ENCODE assay signal across 22 cellular contexts in the genomic region with DNA sequence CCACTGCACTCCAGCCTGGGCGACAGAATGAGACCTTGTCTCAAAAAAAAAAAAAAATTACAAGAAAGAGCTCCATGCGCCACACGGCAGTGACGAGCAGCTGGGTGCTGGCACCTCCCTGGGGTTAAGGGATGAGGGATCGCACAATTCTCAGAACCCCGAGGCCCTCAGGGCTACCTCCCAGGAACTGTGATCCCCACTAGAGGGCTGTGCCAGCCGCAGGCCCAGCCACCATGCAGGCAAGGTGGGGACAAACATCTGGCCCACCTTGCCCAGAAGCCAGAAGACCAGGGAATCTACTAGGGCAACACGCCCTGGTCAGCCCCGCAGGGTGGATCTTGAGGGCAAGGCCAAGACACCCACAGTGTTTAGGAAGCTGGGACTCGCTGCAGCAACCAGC. TPM values are rescaled to one million over a fixed set of nuclear protein-coding genes. Genes with fewer than 3 reads are reported as not detected.
DNase-seq lines count a peak whose midpoint lies in the region; ATAC-seq and TF ChIP-seq lines count a peak whose summit lies in the region.
"Had no signal": no experiment of that assay in that cellular context is flagged by ENCODE, and none has a peak within 500 bp of the region (broad histone marks: within the 10 kb centered on the region; RNA-seq: fewer than 3 reads in every experiment).

No MANE protein-coding gene starts in this region.

- H3K36me3 ChIP-seq in HCT116 (ENCODE audit: control insufficient read depth in 1 of 2, insufficient read depth in 2 of 2, low read length in 2 of 2), result no peaks in the 10 kb centered on the region
- H3K36me3 ChIP-seq in endodermal cell (ENCODE audit: control insufficient read depth, insufficient read depth, low read length), result no peaks in the 10 kb centered on the region
- H3K36me3 ChIP-seq in neuronal stem cell (replicated peaks in 1 of 2; ENCODE audit: control insufficient read depth in 2 of 2, insufficient read depth in 2 of 2, low read length in 2 of 2), result no peaks in the 10 kb centered on the region
- H3K36me3 ChIP-seq: BE2C had no signal

- peak overlapping the region; percentile 37 for H3K23ac ChIP-seq in neuronal stem cell (ENCODE audit: low read depth, low read length, poor library complexity)

- ATAC-seq in HCT116, result peak; percentile 30; the same call in 1 of the 2 replicates
- ATAC-seq: GM12878 had no signal

- H3K4ac ChIP-seq in neuronal stem cell (ENCODE audit: low read length), result peak overlapping the region; percentile 70

- no peak overlapping the region for H3K4me2 ChIP-seq in HCT116 (ENCODE audit: low read length)
- H3K4me2 ChIP-seq in neuronal stem cell (ENCODE audit: insufficient read depth, low read length, poor library complexity, severe bottlenecking), result no peak overlapping the region

- BruUV-seq in HCT116 (replicated peaks; lab: Mats Ljungman, UMichigan), result no TSS peak

- H3K27ac ChIP-seq in HCT116 (ENCODE audit: low read depth, low read length), result no peak overlapping the region
- no peak overlapping the region for H3K27ac ChIP-seq in endodermal cell (ENCODE audit: low read depth, low read length)
- no peak overlapping the region for H3K27ac ChIP-seq in neuronal stem cell (replicated peaks; ENCODE audit: low read length)

- H3K9me2 ChIP-seq in HCT116 (ENCODE audit: insufficient read depth), result no peaks in the 10 kb centered on the region

- no peaks in the 10 kb centered on the region for H3K9me3 Mint-ChIP-seq in endodermal cell
- H3K9me3 Mint-ChIP-seq: CD8-positive, alpha-beta memory T cell; HFFc6; IgD-negative memory B cell had no signal

- TF ChIP-seq RAD21 in HCT116 (IDR thresholded peaks at IDR 0.05; ENCODE audit: low read depth), result no peak

- H4K91ac ChIP-seq in neuronal stem cell (ENCODE audit: low read depth, low read length, poor library complexity), result no peak overlapping the region

- H3K27ac Mint-ChIP-seq in endodermal cell, result no peak overlapping the region
- H3K27ac Mint-ChIP-seq: CD4-positive, CD25-positive, alpha-beta regulatory T cell; CD8-positive, alpha-beta memory T cell; HFFc6 had no signal

- DNase-seq in HCT116 (ENCODE audit: low read depth, low spot score) (no peak), endodermal cell (no peak), neuronal stem cell (ENCODE audit: low spot score) (no peak), NOMO-1 treated with DMSO at 0.1 percent for 48 hours (lab: John Stamatoyannopoulos, UW; ENCODE audit: unreplicated experiment) (no peak), NCI-H446 (lab: John Stamatoyannopoulos, UW) (no peak), SW 1271 (lab: John Stamatoyannopoulos, UW) (no peak)
- DNase-seq: ACHN; BE2C; C1 segment of cervical spinal cord; CD4-positive, CD25-positive, alpha-beta regulatory T cell; CD8-positive, alpha-beta memory T cell; COR-L47; DMS 273 treated with DMSO at 0.1 percent for 48 hours; DMS53; DND-41; EL; HCEC 1CT; HFFc6 had no signal

- H3K9ac ChIP-seq in HCT116 (ENCODE audit: low read length), result no peak overlapping the region
- no peak overlapping the region for H3K9ac ChIP-seq in endodermal cell (ENCODE audit: extremely low read depth, low read length, poor library complexity, severe bottlenecking)
- no peak overlapping the region for H3K9ac ChIP-seq in neuronal stem cell (ENCODE audit: low read depth, low read length, poor library complexity)

- H3K18ac ChIP-seq in neuronal stem cell (ENCODE audit: low read length), result peak overlapping the region; percentile 81

- H3K4me3 Mint-ChIP-seq in endodermal cell, result no peak overlapping the region
- H3K4me3 Mint-ChIP-seq: CD4-positive, CD25-positive, alpha-beta regulatory T cell; CD8-positive, alpha-beta memory T cell; HFFc6; IgD-negative memory B cell had no signal

- peak overlapping the region; percentile 31 for H2BK15ac ChIP-seq in neuronal stem cell (ENCODE audit: low read length)

- H2BK12ac ChIP-seq in neuronal stem cell (ENCODE audit: low read length), result peak overlapping the region; percentile 81

- RAD21 ChIA-PET in HCT116 (lab: Charles Lee; ENCODE audit: low non-redundant PET in 1 of 2, low total read pairs in 2 of 2, uncharacterized antibody in 2 of 2, unreplicated experiment in 2 of 2), result no interaction called here

- H2AFZ ChIP-seq in HCT116 (ENCODE audit: low read depth, low read length, poor library complexity, severe bottlenecking), result no peak overlapping the region
- no peak overlapping the region for H2AFZ ChIP-seq in neuronal stem cell (ENCODE audit: low read length)

- intact Hi-C loops in HCT116 (cut with micrococcal nuclease), result no loop called here

- 89 to 92% methylated on average over 7 to 10 of the region's 10 CpGs for WGBS in endodermal cell (ENCODE audit: insufficient coverage in 1 of 2, insufficient read length in 1 of 2), 2 experiments
- WGBS in neuronal stem cell (ENCODE audit: extremely low coverage in 2 of 2, insufficient read length in 2 of 2, insufficient replicate concordance in 1 of 2), 2 donors, result no CpG with 5 or more reads among the region's 10 CpGs

- H3K36me3 Mint-ChIP-seq in endodermal cell (ENCODE audit: low read depth), result no peaks in the 10 kb centered on the region
- H3K36me3 Mint-ChIP-seq: CD8-positive, alpha-beta memory T cell; IgD-negative memory B cell had no signal

- peak overlapping the region; percentile 35 for H2AK5ac ChIP-seq in neuronal stem cell (ENCODE audit: low read depth, low read length)

- no peaks in the 10 kb centered on the region for H4K20me1 ChIP-seq in HCT116 (ENCODE audit: insufficient read depth)

- no peaks in the 10 kb centered on the region for H3K27me3 Mint-ChIP-seq in endodermal cell (ENCODE audit: insufficient read depth)

- peak overlapping the region; percentile 6 for H3K14ac ChIP-seq in neuronal stem cell (ENCODE audit: low read length)

- H3K4me1 ChIP-seq in HCT116 (ENCODE audit: control insufficient read depth in 1 of 2, insufficient read depth in 2 of 2, low read length in 2 of 2), result no peaks in the 10 kb centered on the region
- H3K4me1 ChIP-seq in endodermal cell (ENCODE audit: control insufficient read depth, insufficient read depth, low read length), result no peaks in the 10 kb centered on the region
- no peaks in the 10 kb centered on the region for H3K4me1 ChIP-seq in neuronal stem cell (ENCODE audit: control insufficient read depth in 2 of 2, insufficient read depth in 1 of 2, low read depth in 1 of 2, low read length in 2 of 2)
- H3K4me1 ChIP-seq: BE2C had no signal

- H2BK5ac ChIP-seq in neuronal stem cell (ENCODE audit: low read length), result no peak overlapping the region

- H3K27me3 ChIP-seq in HCT116 (ENCODE audit: insufficient read depth, low read length), result no peaks in the 10 kb centered on the region
- no peaks in the 10 kb centered on the region for H3K27me3 ChIP-seq in endodermal cell (ENCODE audit: control insufficient read depth, insufficient read depth, low read length, poor library complexity, severe bottlenecking)
- H3K27me3 ChIP-seq in neuronal stem cell (ENCODE audit: control insufficient read depth in 3 of 3, insufficient read depth in 3 of 3, low read depth in 1 of 3, low read length in 3 of 3), result peaks cover 0 to 57% (median 0%) of the 10 kb centered on the region in 3 experiments
- H3K27me3 ChIP-seq: BE2C had no signal

- POLR2A ChIA-PET in HCT116 (lab: Charles Lee), result no interaction called here

- TF ChIP-seq CTCF in HCT116 (IDR thresholded peaks at IDR 0.05 in 2 of 3, conservative IDR thresholded peaks at IDR 0.05 in 1 of 3; ENCODE audit: borderline replicate concordance in 1 of 3, insufficient read depth in 1 of 3, low read depth in 2 of 3, low read length in 2 of 3), result no peak
- peak; percentile 35 for TF ChIP-seq CTCF in endodermal cell (conservative IDR thresholded peaks at IDR 0.05)

- H3K4me1 Mint-ChIP-seq in endodermal cell, result no peaks in the 10 kb centered on the region

- H3K79me2 ChIP-seq in HCT116 (ENCODE audit: insufficient read depth, low read length), result no peaks in the 10 kb centered on the region

- no peak overlapping the region for H3K4me3 ChIP-seq in HCT116 (replicated peaks in 1 of 2; ENCODE audit: low read depth in 1 of 2, low read length in 2 of 2)
- H3K4me3 ChIP-seq in endodermal cell (ENCODE audit: low read length), result no peak overlapping the region
- H3K4me3 ChIP-seq in neuronal stem cell (ENCODE audit: low read length in 2 of 2), result no peak overlapping the region
- H3K4me3 ChIP-seq: GM12878 had no signal

- H2BK120ac ChIP-seq in neuronal stem cell (ENCODE audit: low read depth, low read length), result no peak overlapping the region

- CTCF ChIA-PET in HCT116 (lab: Charles Lee), result no interaction called here

- H3K9me3 ChIP-seq in HCT116 (ENCODE audit: control insufficient read depth in 1 of 2, insufficient read depth in 1 of 2, low read depth in 1 of 2, low read length in 2 of 2) (no peaks in the 10 kb centered on the region), endodermal cell (ENCODE audit: control insufficient read depth, low read length) (no peaks in the 10 kb centered on the region), neuronal stem cell (replicated peaks in 1 of 2; ENCODE audit: control insufficient read depth in 2 of 2, insufficient read depth in 1 of 2, low read depth in 1 of 2, low read length in 2 of 2) (no peaks in the 10 kb centered on the region)
- H3K9me3 ChIP-seq: BE2C had no signal

- no peak overlapping the region for H4K8ac ChIP-seq in neuronal stem cell (ENCODE audit: low read depth, low read length)

- no peak for TF ChIP-seq POLR2A in HCT116 (IDR thresholded peaks at IDR 0.05; ENCODE audit: borderline replicate concordance, extremely low read depth, insufficient read depth, insufficient read length)

- no peaks in the 10 kb centered on the region for H3K79me1 ChIP-seq in neuronal stem cell (ENCODE audit: low read depth, low read length)

TF ChIP-seq in HCT116, 20 proteins besides CTCF, POLR2A, EP300 and RAD21:
- no peak for TF ChIP-seq FOSL1 (IDR thresholded peaks at IDR 0.05; ENCODE audit: low read depth)
- TF ChIP-seq CEBPB (IDR thresholded peaks at IDR 0.05; ENCODE audit: low read depth), result no peak
- TF ChIP-seq JUND (IDR thresholded peaks at IDR 0.05), result no peak
- no peak for TF ChIP-seq ZFX (IDR thresholded peaks at IDR 0.05)
- TF ChIP-seq SIN3A (IDR thresholded peaks at IDR 0.05; ENCODE audit: low read depth), result no peak
- TF ChIP-seq TCF7L2 (IDR thresholded peaks at IDR 0.05; ENCODE audit: borderline replicate concordance, extremely low read depth, insufficient read depth, insufficient read length), result no peak
TF ChIP-seq in HCT116: peak in this region for 0.

RNA-seq across cellular contexts. Expression of a gene that starts 6.6 kb away (rescaled TPM):
- total RNA-seq in HCT116 (2021; ENCODE audit: unreplicated experiment) (not detected), endodermal cell (not detected)
- polyA plus RNA-seq in HCT116 (2012), result not detected in 2 replicates
- not detected for polyA plus RNA-seq in endodermal cell (2013, experiment 1 of 2)
- polyA plus RNA-seq in endodermal cell (2013, experiment 2 of 2), result not detected
- not detected for polyA plus RNA-seq in neuronal stem cell (2013, experiment 1 of 2)
- not detected for polyA plus RNA-seq in neuronal stem cell (2013, experiment 2 of 2)
- total RNA-seq: CD8-positive, alpha-beta memory T cell; G401; GM12878; H4; HFFc6 had no signal
- polyA plus RNA-seq: CD4-positive, CD25-positive, alpha-beta regulatory T cell; CD8-positive, alpha-beta memory T cell; IgD-negative memory B cell had no signal

RNA-seq across cellular contexts. Expression of a gene that starts 40.1 kb away (rescaled TPM):
- total RNA-seq in HCT116 (2021; ENCODE audit: unreplicated experiment) (52.0 TPM), endodermal cell (10 to 100 TPM; 39.2 to 46.9 TPM)
- 35.3 and 48.1 TPM in 2 replicates for polyA plus RNA-seq in HCT116 (2012)
- 27.4 TPM for polyA plus RNA-seq in endodermal cell (2013, experiment 1 of 2)
- polyA plus RNA-seq in endodermal cell (2013, experiment 2 of 2), result 22.4 TPM
- polyA plus RNA-seq in neuronal stem cell (2013, experiment 1 of 2), result 15.2 TPM
- 15.9 TPM for polyA plus RNA-seq in neuronal stem cell (2013, experiment 2 of 2)
